In the genomic region with DNA sequence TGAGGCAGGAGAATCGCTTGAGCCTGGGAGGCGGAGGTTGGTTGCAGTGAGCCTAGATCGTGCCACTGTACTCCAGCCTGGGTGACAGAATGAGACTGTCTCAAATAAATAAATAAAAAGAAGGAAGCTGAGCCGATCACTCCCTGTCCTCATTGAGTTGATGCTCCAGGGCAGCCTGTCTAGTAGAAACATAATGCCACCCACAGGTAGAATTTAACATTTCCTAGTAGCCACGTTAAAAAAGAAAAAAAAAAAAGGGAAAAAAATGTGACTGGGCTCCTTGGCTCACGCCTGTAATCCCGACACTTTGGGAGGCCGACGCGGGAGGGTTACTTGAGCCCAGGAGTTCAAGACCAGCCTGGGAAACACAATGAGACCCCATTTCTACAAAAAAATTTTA, we compare ENCODE assay signal across 13 cellular contexts.
A peak's percentile ranks its signal among the peaks of the same experiment; 100 is the strongest.
DNase-seq lines count a peak whose midpoint lies in the region; ATAC-seq, FAIRE-seq and TF ChIP-seq lines count a peak whose summit lies in the region.
"Had no signal": no experiment of that assay in that cellular context is flagged by ENCODE, and none has a peak within 500 bp of the region (broad histone marks: within the 10 kb centered on the region; RNA-seq: fewer than 3 reads in every experiment).

No MANE protein-coding gene starts in this region.

- FAIRE-seq in GM12878 (lab: Jason Lieb, UNC), result no peak

- H3K36me3 ChIP-seq in A673 (ENCODE audit: insufficient read depth, low read length, poor library complexity, severe bottlenecking) (no peaks in the 10 kb centered on the region), GM12878 (ENCODE audit: control insufficient read depth in 2 of 2, insufficient read depth in 2 of 2, low read length in 1 of 2) (no peaks in the 10 kb centered on the region), lower lobe of right lung (no peaks in the 10 kb centered on the region)

- no peaks in the 10 kb centered on the region for H3K36me3 Mint-ChIP-seq in CD4-positive, alpha-beta T cell (ENCODE audit: low read depth)

- no peaks in the 10 kb centered on the region for H3K79me2 ChIP-seq in GM12878 (ENCODE audit: control insufficient read depth, insufficient read depth, low read length)

- intact Hi-C loops in A673 (cut with micrococcal nuclease; ENCODE audit: unreplicated experiment) (no loop called here), GM12878 (cut with micrococcal nuclease; ENCODE audit: unreplicated experiment) (no loop called here), lower lobe of right lung (cut with DNase I) (no loop called here)
- intact Hi-C loops in CD4-positive, alpha-beta T cell (cut with DNase I, micrococcal nuclease), result no loop called here

- TF ChIP-seq CTCF in A673 (conservative IDR thresholded peaks at IDR 0.05; ENCODE audit: low read depth, low read length) (0 out of 2 replicates have a peak, but pooled peaks have one; percentile 15), GM12878 (IDR thresholded peaks at IDR 0.05 in 2 of 3, conservative IDR thresholded peaks at IDR 0.05 in 1 of 3; ENCODE audit: control insufficient read depth in 2 of 3, extremely low read depth in 1 of 3, insufficient read depth in 1 of 3, low read depth in 3 of 3, low read length in 3 of 3) (no peak), lower lobe of right lung (IDR thresholded peaks at IDR 0.05) (no peak)
- no peak for TF ChIP-seq CTCF in CD4-positive, alpha-beta T cell (IDR thresholded peaks at IDR 0.05)

- H2AFZ ChIP-seq in GM12878 (ENCODE audit: control insufficient read depth, low read depth, low read length), result no peak overlapping the region

- H3K4me3 Mint-ChIP-seq in CD4-positive, alpha-beta T cell, result no peak overlapping the region
- H3K4me3 Mint-ChIP-seq: central memory CD8-positive, alpha-beta T cell had no signal

- H3K27ac ChIP-seq in A673 (ENCODE audit: low read depth, low read length, poor library complexity, severe bottlenecking) (no peak overlapping the region), GM12878 (ENCODE audit: control insufficient read depth, insufficient read depth) (no peak overlapping the region), lower lobe of right lung (peak overlapping the region; percentile 72)
- no peak overlapping the region for H3K27ac ChIP-seq in CD4-positive, alpha-beta T cell (ENCODE audit: low read depth, low read length)

- ATAC-seq in GM12878, result 0 out of 3 replicates have a peak, but pooled peaks have one; percentile 12
- ATAC-seq in lower lobe of right lung, result no peak
- ATAC-seq in HG02678 (IDR thresholded peaks at IDR 0.05; ENCODE audit: unreplicated experiment), result no peak
- no peak for ATAC-seq in CD4-positive, alpha-beta T cell (ENCODE audit: poor library complexity)
- ATAC-seq in GM21737 (IDR thresholded peaks at IDR 0.05; ENCODE audit: unreplicated experiment), result no peak

- H3K27ac Mint-ChIP-seq in CD4-positive, alpha-beta T cell, result no peak overlapping the region

- H3K9me3 Mint-ChIP-seq in CD4-positive, alpha-beta T cell, result no peaks in the 10 kb centered on the region
- H3K9me3 Mint-ChIP-seq: central memory CD8-positive, alpha-beta T cell had no signal

- no peaks in the 10 kb centered on the region for H3K27me3 Mint-ChIP-seq in CD4-positive, alpha-beta T cell
- H3K27me3 Mint-ChIP-seq: central memory CD8-positive, alpha-beta T cell had no signal

- POLR2A ChIA-PET in A673 (lab: Charles Lee; ENCODE audit: low non-redundant PET) (no interaction called here), GM12878 (lab: Charles Lee) (no interaction called here)
- POLR2A ChIA-PET in CD4-positive, alpha-beta T cell (lab: Charles Lee), result no interaction called here

- WGBS in GM12878 (ENCODE audit: insufficient coverage, insufficient replicate concordance, low lambda C conversion rate, missing lambda C conversion rate), result 76% methylated on average over 9 of the region's 10 CpGs

- no peak overlapping the region for H3K9ac ChIP-seq in GM12878 (ENCODE audit: control insufficient read depth, insufficient read depth, low read length)

- no TSS peak for BruUV-seq in A673 (replicated peaks; lab: Mats Ljungman, UMichigan)
- no TSS peak for BruUV-seq in GM12878 (replicated peaks; lab: Mats Ljungman, UMichigan)

- TF ChIP-seq RAD21 in GM12878 (IDR thresholded peaks at IDR 0.05; ENCODE audit: insufficient read depth, low read depth, low read length), result no peak

- in situ Hi-C loops in KBM-7 (cut with MboI; ENCODE audit: low pct_unique_long_range_greater_than_20kb, low sequenced_read_pairs) (no loop called here), GM12878 (cut with MboI) (no loop called here)

- TF ChIP-seq EP300 in GM12878 (IDR thresholded peaks at IDR 0.05; ENCODE audit: borderline replicate concordance in 1 of 2, control insufficient read depth in 1 of 2, low read depth in 2 of 2, low read length in 2 of 2), result no peak

- DNase-seq in A673 (ENCODE audit: low spot score) (peak; percentile 23), KBM-7 (peak; percentile 44), GM12878 (ENCODE audit: low read depth, low spot score) (no peak), lower lobe of right lung (no peak), activated gamma-delta T cell (lab: John Stamatoyannopoulos, UW) (no peak)
- DNase-seq in CD4-positive, alpha-beta T cell, result no peak
- DNase-seq: activated naive CD4-positive, alpha-beta T cell treated with anti-CD3 and anti-CD28 coated beads, Interleukin-2, amount 50 U/mL, for 16 hours; NCI-H1417 treated with DMSO at 0.1 percent for 48 hours; NCI-H510A treated with DMSO at 0.1 percent for 48 hours; stimulated activated CD4-positive, alpha-beta T cell treated with anti-CD3 and anti-CD28 coated beads, Interleukin-2, amount 100 ng/mL, for 24 hours had no signal

- no peak overlapping the region for H3K4me2 ChIP-seq in GM12878 (ENCODE audit: control insufficient read depth, insufficient read depth)

- no peak for TF ChIP-seq POLR2A in GM12878 (IDR thresholded peaks at IDR 0.05; ENCODE audit: low read depth, low read length)

- CTCF ChIA-PET in A673 (lab: Charles Lee), result no interaction called here
- CTCF ChIA-PET in GM12878 (lab: Yijun Ruan, JAX), result interaction anchor here (1.7 kb wide), 1 partner anchor 9 kb away, joined by 3 read pairs; no protein-coding TSS in a partner anchor
- CTCF ChIA-PET in CD4-positive, alpha-beta T cell (lab: Charles Lee), result no interaction called here

- H3K4me1 Mint-ChIP-seq in CD4-positive, alpha-beta T cell (ENCODE audit: low read depth), result no peaks in the 10 kb centered on the region
- H3K4me1 Mint-ChIP-seq: central memory CD8-positive, alpha-beta T cell had no signal

- H3K9me3 ChIP-seq in A673 (ENCODE audit: low read depth, low read length, poor library complexity, severe bottlenecking), result no peaks in the 10 kb centered on the region
- no peaks in the 10 kb centered on the region; the same call in 2 of the 3 replicates for H3K9me3 ChIP-seq in GM12878 (replicated peaks; ENCODE audit: control insufficient read depth, insufficient read depth, low read length)
- no peaks in the 10 kb centered on the region for H3K9me3 ChIP-seq in lower lobe of right lung
- H3K9me3 ChIP-seq in CD4-positive, alpha-beta T cell (ENCODE audit: control insufficient read depth, low read length), result no peaks in the 10 kb centered on the region

- H3K4me1 ChIP-seq in A673 (ENCODE audit: insufficient read depth, low read length, poor library complexity, severe bottlenecking) (no peaks in the 10 kb centered on the region), GM12878 (ENCODE audit: control insufficient read depth, insufficient read depth, low read length) (peaks cover 4% of the 10 kb centered on the region), lower lobe of right lung (peaks cover 39% of the 10 kb centered on the region)

- SMC1A ChIA-PET in GM12878 (lab: Charles Lee; ENCODE audit: uncharacterized antibody, unreplicated experiment), result no interaction called here

- H3K4me3 ChIP-seq in A673 (ENCODE audit: low read depth, low read length, poor library complexity, severe bottlenecking) (no peak overlapping the region), GM12878 (no peak overlapping the region), lower lobe of right lung (no peak overlapping the region)

- RAD21 ChIA-PET in GM12878 (lab: Charles Lee; ENCODE audit: unreplicated experiment), result no interaction called here

- H4K20me1 ChIP-seq in GM12878 (ENCODE audit: control insufficient read depth, insufficient read depth), result no peaks in the 10 kb centered on the region

- no peaks in the 10 kb centered on the region for H3K27me3 ChIP-seq in A673 (replicated peaks; ENCODE audit: insufficient read depth, low read depth, low read length, poor library complexity)
- no peaks in the 10 kb centered on the region for H3K27me3 ChIP-seq in GM12878 (replicated peaks in 1 of 2; ENCODE audit: control insufficient read depth in 2 of 2, insufficient read depth in 2 of 2, low read length in 1 of 2)
- H3K27me3 ChIP-seq in lower lobe of right lung (ENCODE audit: low read depth), result no peaks in the 10 kb centered on the region
- H3K27me3 ChIP-seq in CD4-positive, alpha-beta T cell (ENCODE audit: control insufficient read depth, insufficient read depth, low read length), result no peaks in the 10 kb centered on the region

TF ChIP-seq in GM12878, 131 proteins besides CTCF, POLR2A, EP300 and RAD21:
- TF ChIP-seq HCFC1 (IDR thresholded peaks at IDR 0.05; ENCODE audit: low read length) (no peak), MEF2B (IDR thresholded peaks at IDR 0.05; ENCODE audit: partially characterized antibody, poor library complexity, severe bottlenecking) (no peak), HDAC2 (IDR thresholded peaks at IDR 0.05) (no peak), GATAD2B (conservative IDR thresholded peaks at IDR 0.05; ENCODE audit: low read depth) (no peak), BMI1 (IDR thresholded peaks at IDR 0.05; ENCODE audit: borderline replicate concordance) (no peak), JUND (IDR thresholded peaks at IDR 0.05; ENCODE audit: low read depth, low read length) (no peak), RBBP5 (conservative IDR thresholded peaks at IDR 0.05) (no peak), NFXL1 (IDR thresholded peaks at IDR 0.05; ENCODE audit: borderline replicate concordance) (no peak)

Comparison
In these comparisons a context has a peak if more than half of its experiments do, and no peak if none do; other contexts are left out.
1. DNase-seq: peak in A673 (single experiment) and KBM-7 (single experiment); none in GM12878 (single experiment), lower lobe of right lung (single experiment), CD4-positive, alpha-beta T cell (0 of 10) and activated gamma-delta T cell (single experiment).